ENCODE assay signal across 8 cellular contexts in genomic region chrX:20116575-20117240, GRCh38. TPM values are rescaled to one million over a fixed set of nuclear protein-coding genes. Genes with fewer than 3 reads are reported as not detected.
DNase-seq lines count a peak whose midpoint lies in the region; ATAC-seq and TF ChIP-seq lines count a peak whose summit lies in the region.

Gene MAP7D2, minus strand, starts transcription at chrX:20116907. Its CDS starts 28 bp downstream, at chrX:20116879.

- H2AFZ ChIP-seq in SK-N-SH (ENCODE audit: low read depth) = peak within 1 kb of the TSS; percentile 41; the same call in 1 of the 2 replicates

- POLR2A ChIA-PET in SK-N-SH (lab: Yijun Ruan, JAX) = no interaction called here

- H3K36me3 ChIP-seq in SK-N-SH (replicated peaks in 1 of 2; ENCODE audit: control insufficient read depth in 1 of 2, insufficient read depth in 2 of 2, low read length in 1 of 2) = no peaks in the 10 kb centered on the region

- no peaks in the 10 kb centered on the region for H3K79me2 ChIP-seq in SK-N-SH (ENCODE audit: insufficient read depth)

- H3K27me3 ChIP-seq in SK-N-SH (ENCODE audit: insufficient read depth) = no peaks in the 10 kb centered on the region; the same call in 1 of the 2 replicates
- peaks cover 2% of the 10 kb centered on the region for H3K27me3 ChIP-seq in foreskin keratinocyte

- H3K27ac ChIP-seq in SK-N-SH (ENCODE audit: low read depth in 2 of 2, low read length in 1 of 2) = no peak within 1 kb of the TSS
- H3K27ac ChIP-seq in foreskin keratinocyte = no peak within 1 kb of the TSS

- H3K9me2 ChIP-seq in SK-N-SH = no peaks in the 10 kb centered on the region

- intact Hi-C loops in posterior cingulate gyrus (cut with DNase I) = no loop called here

- H4K20me1 ChIP-seq in SK-N-SH (ENCODE audit: insufficient read depth) = no peaks in the 10 kb centered on the region

- DNase-seq in COLO668 (lab: John Stamatoyannopoulos, UW; ENCODE audit: unreplicated experiment) (peak; percentile 72), SK-N-SH (peak; percentile 78), foreskin keratinocyte (no peak), posterior cingulate gyrus (peak in 6 of 10 donors; percentile 8 to 91 (median 24)), T1000 (lab: John Stamatoyannopoulos, UW) (no peak)
- no peak for DNase-seq in effector CD4-positive, alpha-beta T cell
- no peak for DNase-seq in activated CD4-positive, alpha-beta T cell treated with anti-CD3 and anti-CD28 coated beads, Interleukin-2, amount 50 U/mL, for 4 hours

- peak within 1 kb of the TSS; percentile 41 to 46 for H3K4me3 ChIP-seq in SK-N-SH (ENCODE audit: low read depth in 2 of 2, low read length in 1 of 2)

- CTCF ChIA-PET in SK-N-SH (lab: Yijun Ruan, JAX) = interaction anchor here (1.8 kb wide), 1 partner anchor 212 kb away, joined by 6 read pairs; no protein-coding TSS in a partner anchor

- H3F3A ChIP-seq in SK-N-SH (replicated peaks; ENCODE audit: insufficient read depth) = no peaks in the 10 kb centered on the region

- no peak within 1 kb of the TSS for H3K9ac ChIP-seq in SK-N-SH

- no peaks in the 10 kb centered on the region for H3K9me3 ChIP-seq in SK-N-SH

- ATAC-seq in foreskin keratinocyte = peak; percentile 47
- no peak for ATAC-seq in HG03354 (IDR thresholded peaks at IDR 0.05; ENCODE audit: poor library complexity, severe bottlenecking, unreplicated experiment)

- TF ChIP-seq RAD21 in SK-N-SH (IDR thresholded peaks at IDR 0.05; ENCODE audit: low read length) = no peak

- H3K4me1 ChIP-seq in SK-N-SH (ENCODE audit: control insufficient read depth in 1 of 2, insufficient read depth in 2 of 2, low read depth in 1 of 2, low read length in 1 of 2) (peaks cover 0 to 3% of the 10 kb centered on the region in 2 experiments; a peak in 1 of 4 replicates), foreskin keratinocyte (no peaks in the 10 kb centered on the region)

- TF ChIP-seq CTCF in SK-N-SH (IDR thresholded peaks at IDR 0.05) (no peak), foreskin keratinocyte (conservative IDR thresholded peaks at IDR 0.05) (no peak)

- TF ChIP-seq EP300 in SK-N-SH (IDR thresholded peaks at IDR 0.05; ENCODE audit: borderline replicate concordance in 1 of 2, low read depth in 1 of 2, low read length in 1 of 2) = no peak

- H3K4me2 ChIP-seq in SK-N-SH = peak within 1 kb of the TSS; percentile 69

- 83% methylated on average over 38 of the region's 91 CpGs for WGBS in SK-N-SH (ENCODE audit: low lambda C conversion rate)

TF ChIP-seq in SK-N-SH, 30 proteins besides CTCF, POLR2A, EP300 and RAD21:
- TF ChIP-seq USF2 (IDR thresholded peaks at IDR 0.05; ENCODE audit: borderline replicate concordance, low read depth, low read length) (no peak), MAX (IDR thresholded peaks at IDR 0.05; ENCODE audit: low read depth) (peak; percentile 46; the same call in 1 of the 2 replicates), NRF1 (IDR thresholded peaks at IDR 0.05; ENCODE audit: low read depth, low read length) (peak; percentile 66)
TF ChIP-seq in SK-N-SH: peak in this region for 2.

RNA-seq across cellular contexts. Expression of gene MAP7D2, which starts in this region (rescaled TPM):
- polyA plus RNA-seq in SK-N-SH (2012; rRNA removed) (1.0 and 2.7 TPM in 2 replicates), foreskin keratinocyte (1.9 and 2.1 TPM in 2 replicates)
- 2.1 and 2.4 TPM in 2 replicates for polyA plus RNA-seq in SK-N-SH (2012; cell fraction: cytosol; rRNA removed)
- polyA plus RNA-seq in SK-N-SH (2012; cell fraction: nucleus; rRNA removed) = 3.1 and 3.3 TPM in 2 replicates
- total RNA-seq in foreskin keratinocyte = 3.5 and 4.2 TPM in 2 replicates

Comparison
In these comparisons a context has a peak if more than half of its experiments do, and no peak if none do; other contexts are left out.
1. DNase-seq: peak in COLO668 (single experiment), SK-N-SH (single experiment) and posterior cingulate gyrus (6 of 10); none in foreskin keratinocyte (0 of 2), T1000 (single experiment), effector CD4-positive, alpha-beta T cell (single experiment) and activated CD4-positive, alpha-beta T cell treated with anti-CD3 and anti-CD28 coated beads, Interleukin-2, amount 50 U/mL, for 4 hours (0 of 2).